Comparison of ENCODE assay signal across 1 cellular context in genomic region chr21:30981403-30981802, GRCh38.
TF ChIP-seq lines count a peak whose summit lies in the region.

No MANE protein-coding gene starts in this region.

TF ChIP-seq in GM23338, 12 proteins besides CTCF, POLR2A, EP300 and RAD21 (continued from another document):
- TF ChIP-seq ZNF462 (CRISPR knock-in tag; IDR thresholded peaks at IDR 0.05): no peak
